ENCODE assay signal across 24 cellular contexts in genomic region chr18:78849046-78849445, GRCh38.
DNase-seq lines count a peak whose midpoint lies in the region; ATAC-seq and TF ChIP-seq lines count a peak whose summit lies in the region.
"Had no signal": no experiment of that assay in that cellular context is flagged by ENCODE, and none has a peak within 500 bp of the region (broad histone marks: within the 10 kb centered on the region; RNA-seq: fewer than 3 reads in every experiment).

No MANE protein-coding gene starts in this region.

- in situ Hi-C loops in ACHN (cut with HindIII; ENCODE audit: low pct_ligation_motif_present, low pct_unique_long_range_greater_than_20kb, low sequenced_read_pairs): no loop called here

- no peak overlapping the region for H3K4me3 Mint-ChIP-seq in osteocyte (ENCODE audit: unreplicated experiment)
- H3K4me3 Mint-ChIP-seq in natural killer cell: no peak overlapping the region
- H3K4me3 Mint-ChIP-seq: CD14-positive monocyte; CD4-positive, alpha-beta memory T cell; CD4-positive, CD25-positive, alpha-beta regulatory T cell; CD8-positive, alpha-beta memory T cell had no signal

- no peak for TF ChIP-seq EP300 in esophagus muscularis mucosa (IDR thresholded peaks at IDR 0.05)

- H3K9me3 ChIP-seq in esophagus muscularis mucosa: peaks cover 0 to 18% (median 12%) of the 10 kb centered on the region in 4 donors
- H3K9me3 ChIP-seq: A549, BE2C had no signal

- H3K27ac Mint-ChIP-seq in osteocyte (ENCODE audit: unreplicated experiment) (no peak overlapping the region), natural killer cell (no peak overlapping the region)
- H3K27ac Mint-ChIP-seq: CD14-positive monocyte; CD4-positive, alpha-beta memory T cell; CD4-positive, CD25-positive, alpha-beta regulatory T cell; CD8-positive, alpha-beta memory T cell had no signal

- H3K36me3 Mint-ChIP-seq in osteocyte (ENCODE audit: unreplicated experiment) (no peaks in the 10 kb centered on the region), natural killer cell (peaks cover 6% of the 10 kb centered on the region)
- H3K36me3 Mint-ChIP-seq: CD14-positive monocyte; CD4-positive, CD25-positive, alpha-beta regulatory T cell had no signal

- TF ChIP-seq CTCF in esophagus muscularis mucosa (IDR thresholded peaks at IDR 0.05) (no peak), osteocyte (IDR thresholded peaks at IDR 0.05) (no peak), natural killer cell (IDR thresholded peaks at IDR 0.05) (no peak)

- no peak for TF ChIP-seq POLR2A in esophagus muscularis mucosa (IDR thresholded peaks at IDR 0.05; ENCODE audit: low read depth)

- no peak overlapping the region for H3K4me3 ChIP-seq in esophagus muscularis mucosa
- H3K4me3 ChIP-seq: A549, BLaER1, GM12878 had no signal

- H3K4me1 Mint-ChIP-seq in osteocyte (ENCODE audit: unreplicated experiment) (no peaks in the 10 kb centered on the region), natural killer cell (no peaks in the 10 kb centered on the region)
- H3K4me1 Mint-ChIP-seq: CD14-positive monocyte; CD4-positive, alpha-beta memory T cell; CD4-positive, CD25-positive, alpha-beta regulatory T cell; CD8-positive, alpha-beta memory T cell had no signal

- H3K27me3 Mint-ChIP-seq in osteocyte (ENCODE audit: unreplicated experiment): no peaks in the 10 kb centered on the region
- peaks cover 0 to 9% of the 10 kb centered on the region in 2 donors for H3K27me3 Mint-ChIP-seq in natural killer cell (ENCODE audit: low read depth in 2 of 2)
- H3K27me3 Mint-ChIP-seq: CD4-positive, CD25-positive, alpha-beta regulatory T cell had no signal

- H3K27ac ChIP-seq in esophagus muscularis mucosa (replicated peaks in 1 of 4): no peak overlapping the region
- H3K27ac ChIP-seq: 22Rv1, A549, BLaER1 had no signal

- no peaks in the 10 kb centered on the region for H3K4me1 ChIP-seq in esophagus muscularis mucosa
- H3K4me1 ChIP-seq: A549, BE2C, BLaER1 had no signal

- H3K9me3 Mint-ChIP-seq in osteocyte (ENCODE audit: unreplicated experiment): peaks cover 62% of the 10 kb centered on the region
- peaks cover 9 to 17% of the 10 kb centered on the region in 2 donors for H3K9me3 Mint-ChIP-seq in natural killer cell

- intact Hi-C loops in esophagus muscularis mucosa (cut with DNase I): no loop called here
- intact Hi-C loops in natural killer cell (cut with micrococcal nuclease): no loop called here

- peaks cover 0 to 3% (median 0%) of the 10 kb centered on the region in 4 donors for H3K27me3 ChIP-seq in esophagus muscularis mucosa
- H3K27me3 ChIP-seq: BE2C, BLaER1 had no signal

- no peak for ATAC-seq in natural killer cell
- ATAC-seq: A549, GM12878 had no signal

- no peaks in the 10 kb centered on the region for H3K36me3 ChIP-seq in esophagus muscularis mucosa
- H3K36me3 ChIP-seq: BE2C, BLaER1 had no signal

- DNase-seq in D341Med (ENCODE audit: low spot score): peak; percentile 12
- peak; percentile 77 for DNase-seq in esophagus muscularis mucosa (ENCODE audit: extremely low spot score)
- peak; percentile 17 for DNase-seq in osteocyte (ENCODE audit: extremely low spot score, unreplicated experiment)
- DNase-seq in middle frontal gyrus (ENCODE audit: extremely low spot score, low spot score): no peak
- DNase-seq in ACHN: no peak
- no peak for DNase-seq in natural killer cell
- DNase-seq: BE2C; C1 segment of cervical spinal cord; CD4-positive, alpha-beta memory T cell; CD4-positive, CD25-positive, alpha-beta regulatory T cell; CD8-positive, alpha-beta memory T cell; COR-L47; DMS 273 treated with DMSO at 0.1 percent for 48 hours; DMS153; DMS53; DMS79; DND-41; EL; GDM1 had no signal

- 91% methylated on average over 5 of the region's 5 CpGs for WGBS in esophagus muscularis mucosa

Comparison
In these comparisons a context has a peak if more than half of its experiments do, and no peak if none do; other contexts are left out.
1. DNase-seq: peak in D341Med (single experiment), esophagus muscularis mucosa (single experiment) and osteocyte (single experiment); none in middle frontal gyrus (single experiment), ACHN (single experiment) and natural killer cell (single experiment).